In the genomic region with DNA sequence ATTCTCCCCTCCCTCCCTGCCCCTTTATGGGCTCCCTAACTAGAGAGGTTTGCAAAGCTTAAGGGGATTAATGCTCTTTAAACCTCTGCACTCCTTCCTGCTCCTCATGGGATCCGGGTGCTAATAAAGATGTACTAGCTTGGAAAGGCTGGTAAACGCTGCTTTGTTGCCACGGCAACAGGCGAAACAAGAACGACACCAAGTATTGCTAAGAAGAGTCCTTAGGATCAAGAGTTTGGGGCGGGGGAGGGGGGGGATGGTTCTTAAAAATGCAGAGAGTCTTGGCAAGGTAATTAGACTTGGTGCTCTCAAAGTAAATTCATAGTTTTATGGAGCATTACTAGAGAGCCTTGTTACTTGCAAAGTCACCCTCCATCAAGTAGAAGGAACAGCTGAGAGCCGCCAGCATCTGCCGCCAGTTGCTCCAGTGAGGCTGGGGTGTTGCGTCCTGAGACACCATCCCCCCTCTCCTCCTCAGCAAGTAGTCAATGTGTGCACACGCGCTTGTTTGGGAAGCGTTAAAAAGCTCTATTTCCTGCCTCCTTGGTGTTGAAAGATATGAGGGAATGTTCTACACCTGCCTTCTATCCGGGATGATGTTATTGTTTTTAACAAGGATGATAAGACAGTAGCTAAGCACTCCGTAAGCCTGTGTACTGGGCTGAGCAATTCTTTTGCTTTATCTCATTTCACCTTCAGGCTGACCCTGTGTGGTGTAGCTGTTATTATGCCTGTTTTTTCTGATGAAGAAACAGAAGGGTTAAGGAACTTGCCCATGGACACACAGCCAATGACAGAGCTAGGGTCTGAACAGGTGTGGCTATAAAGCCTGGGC, we compare ENCODE assay signal across 9 cellular contexts.
DNase-seq lines count a peak whose midpoint lies in the region; ATAC-seq and TF ChIP-seq lines count a peak whose summit lies in the region.
"Had no signal": no experiment of that assay in that cellular context is flagged by ENCODE, and none has a peak within 500 bp of the region (broad histone marks: within the 10 kb centered on the region; RNA-seq: fewer than 3 reads in every experiment).

No MANE protein-coding gene starts in this region.

- intact Hi-C loops in A673 (cut with micrococcal nuclease; ENCODE audit: unreplicated experiment): no loop called here
- intact Hi-C loops in adrenal gland (cut with DNase I): no loop called here
- intact Hi-C loops in sciatic nerve (cut with DNase I): no loop called here

- POLR2A ChIA-PET in A673 (lab: Charles Lee; ENCODE audit: low non-redundant PET): interaction anchor here (0.6 kb wide), 1 partner anchor 468 kb away, joined by 3 read pairs; no protein-coding TSS in a partner anchor

- WGBS in adrenal gland, 4 donors: 58 to 67% (median 58%) methylated on average over 14 of the region's 14 CpGs

- CTCF ChIA-PET in A673 (lab: Charles Lee): interaction anchor here (0.6 to 1.0 kb wide), 3 partner anchors 44 to 538 kb away, joined by 4 to 10 read pairs (median 5); no protein-coding TSS in a partner anchor

- no peak for TF ChIP-seq POLR2A in adrenal gland (IDR thresholded peaks at IDR 0.05)

- H3K9me3 ChIP-seq in A673 (ENCODE audit: low read depth, low read length, poor library complexity, severe bottlenecking) (no peaks in the 10 kb centered on the region), HUES48 (ENCODE audit: control insufficient read depth, insufficient read depth, low read length) (no peaks in the 10 kb centered on the region), adrenal gland (replicated peaks in 1 of 3) (no peaks in the 10 kb centered on the region)

- ATAC-seq in GM21529 (IDR thresholded peaks at IDR 0.05; ENCODE audit: unreplicated experiment) (no peak), sciatic nerve (no peak)
- ATAC-seq: CD8-positive, alpha-beta T cell had no signal

- H3K9ac ChIP-seq in HUES48 (ENCODE audit: low read depth, low read length): no peak overlapping the region

- DNase-seq in A673 (ENCODE audit: low spot score) (peak; percentile 92), adrenal gland (peak in 1 of 7 donors; percentile 44), kidney glomerular epithelial cell (lab: John Stamatoyannopoulos, UW) (peak; percentile 25), ureter (ENCODE audit: low spot score) (no peak), sciatic nerve (ENCODE audit: low spot score) (no peak), NCI-H1930 (lab: John Stamatoyannopoulos, UW) (no peak)
- DNase-seq: CD8-positive, alpha-beta T cell had no signal

- TF ChIP-seq CTCF in A673 (conservative IDR thresholded peaks at IDR 0.05; ENCODE audit: low read depth, low read length) (no peak), adrenal gland (IDR thresholded peaks at IDR 0.05) (no peak)

- H3K4me3 ChIP-seq in A673 (ENCODE audit: low read depth, low read length, poor library complexity, severe bottlenecking): no peak overlapping the region
- no peak overlapping the region for H3K4me3 ChIP-seq in HUES48 (ENCODE audit: low read depth, low read length)
- H3K4me3 ChIP-seq in adrenal gland: no peak overlapping the region

- H3K4me1 ChIP-seq in A673 (ENCODE audit: insufficient read depth, low read length, poor library complexity, severe bottlenecking) (peaks cover 88% of the 10 kb centered on the region), HUES48 (ENCODE audit: control insufficient read depth, insufficient read depth, low read length) (peaks cover 61% of the 10 kb centered on the region), adrenal gland (replicated peaks in 1 of 2) (peaks cover 27 to 47% of the 10 kb centered on the region in 2 donors)

- no peaks in the 10 kb centered on the region for H3K27me3 ChIP-seq in A673 (replicated peaks; ENCODE audit: insufficient read depth, low read depth, low read length, poor library complexity)
- H3K27me3 ChIP-seq in HUES48 (ENCODE audit: control insufficient read depth, insufficient read depth, low read length): no peaks in the 10 kb centered on the region
- H3K27me3 ChIP-seq in adrenal gland: no peaks in the 10 kb centered on the region

- BruUV-seq in A673 (replicated peaks; lab: Mats Ljungman, UMichigan): no TSS peak

- no peaks in the 10 kb centered on the region for H3K36me3 ChIP-seq in A673 (ENCODE audit: insufficient read depth, low read length, poor library complexity, severe bottlenecking)
- H3K36me3 ChIP-seq in HUES48 (ENCODE audit: control insufficient read depth, insufficient read depth, low read length): no peaks in the 10 kb centered on the region; the same call in 1 of the 2 replicates
- H3K36me3 ChIP-seq in adrenal gland (replicated peaks in 1 of 2): no peaks in the 10 kb centered on the region

- H3K27ac ChIP-seq in A673 (ENCODE audit: low read depth, low read length, poor library complexity, severe bottlenecking): peak overlapping the region; percentile 12
- H3K27ac ChIP-seq in HUES48 (ENCODE audit: low read depth, low read length): peak overlapping the region; percentile 63
- peak overlapping the region in 4 of 5 donors; percentile 25 to 74 (median 60) for H3K27ac ChIP-seq in adrenal gland

Comparison
In these comparisons a context has a peak if more than half of its experiments do, and no peak if none do; other contexts are left out.
1. DNase-seq: peak in A673 (single experiment) and kidney glomerular epithelial cell (single experiment); none in ureter (single experiment), sciatic nerve (single experiment) and NCI-H1930 (0 of 2).
2. H3K27ac ChIP-seq: peak in every context shown above with its lines; median percentile 63 in HUES48; 60 in adrenal gland; 12 in A673.